ENCODE assay signal across 14 cellular contexts in genomic region chr3:194512895-194513601, GRCh38. TPM values are rescaled to one million over a fixed set of nuclear protein-coding genes. Genes with fewer than 3 reads are reported as not detected.
DNase-seq lines count a peak whose midpoint lies in the region; ATAC-seq and TF ChIP-seq lines count a peak whose summit lies in the region.
"Had no signal": no experiment of that assay in that cellular context is flagged by ENCODE, and none has a peak within 500 bp of the region (broad histone marks: within the 10 kb centered on the region; RNA-seq: fewer than 3 reads in every experiment).

No MANE protein-coding gene starts in this region.

- POLR2A ChIA-PET in CD4-positive, alpha-beta T cell (lab: Charles Lee), result no interaction called here

- no peaks in the 10 kb centered on the region for H3K4me1 Mint-ChIP-seq in CD4-positive, alpha-beta T cell (ENCODE audit: low read depth)

- no peak for ATAC-seq in GM21576 (IDR thresholded peaks at IDR 0.05; ENCODE audit: unreplicated experiment)
- ATAC-seq in CD4-positive, alpha-beta T cell (ENCODE audit: poor library complexity), result no peak
- ATAC-seq: A549 had no signal

- DNase-seq in SIG-M5 treated with dmso at 0.1 percent for 504 hours (lab: John Stamatoyannopoulos, UW; ENCODE audit: unreplicated experiment), result peak; percentile 18
- no peak for DNase-seq in SIG-M5 (lab: John Stamatoyannopoulos, UW)
- DNase-seq in NCI-H748 treated with DMSO at 0.1 percent for 48 hours (lab: John Stamatoyannopoulos, UW), result peak; percentile 24
- peak; percentile 70 for DNase-seq in kidney glomerular epithelial cell (lab: John Stamatoyannopoulos, UW)
- no peak for DNase-seq in CD4-positive, alpha-beta T cell
- no peak for DNase-seq in NCI-H1436 treated with DMSO at 0.1 percent for 48 hours (lab: John Stamatoyannopoulos, UW)
- DNase-seq in MG63, result no peak
- DNase-seq: activated CD4-positive, alpha-beta T cell treated with anti-CD3 and anti-CD28 coated beads for 48 hours had no signal

- H3K36me3 ChIP-seq in MG63, result no peaks in the 10 kb centered on the region
- H3K36me3 ChIP-seq: suprapubic skin had no signal

- no peak overlapping the region for H3K27ac ChIP-seq in CD4-positive, alpha-beta T cell (ENCODE audit: low read depth, low read length)
- H3K27ac ChIP-seq: A549, suprapubic skin had no signal

- H3K4me3 Mint-ChIP-seq in CD4-positive, alpha-beta T cell, result no peak overlapping the region
- H3K4me3 Mint-ChIP-seq: activated T-helper 1 cell treated with anti-CD3 and anti-CD28 coated beads, Interleukin-12 subunit alpha, Interleukin-12 subunit beta, Interleukin-2, Interleukin-4 antibody, amounts not matched to agents 30 ng/mL and 10 ng/mL and 1 ng/mL, durations not matched to agents 14 hours and 24 hours and 36 hours; T-helper 1 cell treated with Interleukin-12 subunit alpha and Interleukin-12 subunit beta and Interleukin-4 antibody, amounts not matched to agents 30 μg/mL and 1 μg/mL, for 36 hours had no signal

- H3K9me3 Mint-ChIP-seq in CD4-positive, alpha-beta T cell, result no peaks in the 10 kb centered on the region
- H3K9me3 Mint-ChIP-seq: activated T-helper 1 cell treated with anti-CD3 and anti-CD28 coated beads, Interleukin-12 subunit alpha, Interleukin-12 subunit beta, Interleukin-2, Interleukin-4 antibody, amounts not matched to agents 30 ng/mL and 10 ng/mL and 1 ng/mL, durations not matched to agents 14 hours and 24 hours and 36 hours; T-helper 1 cell treated with Interleukin-12 subunit alpha and Interleukin-12 subunit beta and Interleukin-4 antibody, amounts not matched to agents 30 μg/mL and 1 μg/mL, for 36 hours had no signal

- H3K27ac Mint-ChIP-seq in CD4-positive, alpha-beta T cell, result no peak overlapping the region
- H3K27ac Mint-ChIP-seq: activated T-helper 1 cell treated with anti-CD3 and anti-CD28 coated beads, Interleukin-12 subunit alpha, Interleukin-12 subunit beta, Interleukin-2, Interleukin-4 antibody, amounts not matched to agents 30 ng/mL and 10 ng/mL and 1 ng/mL, durations not matched to agents 14 hours and 24 hours and 36 hours; T-helper 1 cell treated with Interleukin-12 subunit alpha and Interleukin-12 subunit beta and Interleukin-4 antibody, amounts not matched to agents 30 μg/mL and 1 μg/mL, for 36 hours had no signal

- no peaks in the 10 kb centered on the region for H3K27me3 ChIP-seq in CD4-positive, alpha-beta T cell (ENCODE audit: control insufficient read depth, insufficient read depth, low read length)
- H3K27me3 ChIP-seq in MG63, result no peaks in the 10 kb centered on the region
- H3K27me3 ChIP-seq: suprapubic skin had no signal

- CTCF ChIA-PET in CD4-positive, alpha-beta T cell (lab: Charles Lee), result interaction anchor here (1.5 kb wide), 1 partner anchor 41 kb away, joined by 3 read pairs; no protein-coding TSS in a partner anchor

- H3K27me3 Mint-ChIP-seq in CD4-positive, alpha-beta T cell, result no peaks in the 10 kb centered on the region

- intact Hi-C loops in CD4-positive, alpha-beta T cell (cut with DNase I, micrococcal nuclease), result loop anchor here in 1 of 2 experiments (5.0 kb wide), 1 partner anchor 41 kb away; no protein-coding TSS in a partner anchor

- no peaks in the 10 kb centered on the region for H3K36me3 Mint-ChIP-seq in CD4-positive, alpha-beta T cell (ENCODE audit: low read depth)

- no peaks in the 10 kb centered on the region for H3K9me3 ChIP-seq in CD4-positive, alpha-beta T cell (ENCODE audit: control insufficient read depth, low read length)
- H3K9me3 ChIP-seq in MG63, result no peaks in the 10 kb centered on the region
- H3K9me3 ChIP-seq: A549, suprapubic skin had no signal

- TF ChIP-seq CTCF in CD4-positive, alpha-beta T cell (IDR thresholded peaks at IDR 0.05), result no peak

- no peak overlapping the region for H3K4me3 ChIP-seq in MG63
- H3K4me3 ChIP-seq: A549, smooth muscle cell, suprapubic skin had no signal

RNA-seq across cellular contexts. Expression of gene ATP13A3, which starts 26.2 kb away (rescaled TPM):
- total RNA-seq in CD4-positive, alpha-beta T cell, result 10 to 100 TPM; 46.5 to 52.7 TPM
- total RNA-seq in MG63 (2014; rRNA removed; shearing (Covaris generic); ENCODE audit: low replicate concordance), result 76.9 and 103 TPM in 2 replicates

Comparison
In these comparisons a context has a peak if more than half of its experiments do, and no peak if none do; other contexts are left out.
1. DNase-seq: peak in SIG-M5 treated with dmso at 0.1 percent for 504 hours (single experiment), NCI-H748 treated with DMSO at 0.1 percent for 48 hours (single experiment) and kidney glomerular epithelial cell (single experiment); none in SIG-M5 (single experiment), CD4-positive, alpha-beta T cell (0 of 10), NCI-H1436 treated with DMSO at 0.1 percent for 48 hours (single experiment) and MG63 (single experiment).